Comparison of ENCODE assay signal across 14 cellular contexts in genomic region chr7:149007615-149008014, GRCh38. TPM values are rescaled to one million over a fixed set of nuclear protein-coding genes. Genes with fewer than 3 reads are reported as not detected.
DNase-seq lines count a peak whose midpoint lies in the region; ATAC-seq, FAIRE-seq and TF ChIP-seq lines count a peak whose summit lies in the region.
"Had no signal": no experiment of that assay in that cellular context is flagged by ENCODE, and none has a peak within 500 bp of the region (broad histone marks: within the 10 kb centered on the region; RNA-seq: fewer than 3 reads in every experiment).

No MANE protein-coding gene starts in this region.

- no peak for TF ChIP-seq EP300 in A549 (IDR thresholded peaks at IDR 0.05)

- no peak for FAIRE-seq in A549 (lab: Jason Lieb, UNC)
- FAIRE-seq: endothelial cell of umbilical vein, H54 had no signal

- 93% methylated on average over 4 of the region's 6 CpGs for WGBS in A549 (ENCODE audit: missing lambda C conversion rate)

- peak in 1 of 2 experiments; percentile 30 for DNase-seq in A549 (ENCODE audit: low read depth in 1 of 2, low spot score in 1 of 2)
- DNase-seq in OCI-M1 (lab: John Stamatoyannopoulos, UW) = peak; percentile 3
- DNase-seq in fibroblast of mammary gland (ENCODE audit: low read depth) = no peak
- DNase-seq in NCI-H2029 (lab: John Stamatoyannopoulos, UW) = no peak
- DNase-seq: activated CD4-positive, CD25-positive, alpha-beta regulatory T cell treated with anti-CD3 and anti-CD28 coated beads, Interleukin-2, amount 50 U/mL, for 72 hours; NCI-H446 treated with DMSO at 0.1 percent for 48 hours had no signal

- no peaks in the 10 kb centered on the region for H3K4me1 ChIP-seq in A549
- H3K4me1 ChIP-seq: SJSA1 had no signal

- POLR2A ChIA-PET in A549 (lab: Yijun Ruan, JAX) = no interaction called here

- no peak overlapping the region for H3K4me2 ChIP-seq in A549
- H3K4me2 ChIP-seq: BLaER1 treated with 17β-estradiol and CSF1 and Interleukin-3, amounts not matched to agents 10 nM and 100 nM had no signal

- H3K27ac ChIP-seq in A549 = no peak overlapping the region
- H3K27ac ChIP-seq: BLaER1 treated with 17β-estradiol and CSF1 and Interleukin-3, amounts not matched to agents 10 nM and 100 nM; SJSA1 had no signal

- CTCF ChIA-PET in A549 (lab: Yijun Ruan, JAX) = interaction anchor here (0.6 to 5.1 kb wide), 8 partner anchors 8 to 58 kb away, joined by 4 to 45 read pairs (median 24); no protein-coding TSS in a partner anchor

- no peak for TF ChIP-seq RAD21 in A549 (conservative IDR thresholded peaks at IDR 0.05 in 1 of 2, IDR thresholded peaks at IDR 0.05 in 1 of 2)

- TF ChIP-seq CTCF in A549 (IDR thresholded peaks at IDR 0.05) (no peak), GM12873 (IDR thresholded peaks at IDR 0.05; ENCODE audit: insufficient read depth, low read depth, low read length, missing control alignments) (peak; percentile 21), fibroblast of mammary gland (conservative IDR thresholded peaks at IDR 0.05; ENCODE audit: control insufficient read depth, insufficient read depth, low read depth, low read length) (peak; percentile 16)

- TF ChIP-seq POLR2A in A549 (IDR thresholded peaks at IDR 0.05; ENCODE audit: low read length) = no peak

- H3K9me3 ChIP-seq in A549 = no peaks in the 10 kb centered on the region
- H3K9me3 ChIP-seq: BLaER1 treated with 17β-estradiol and CSF1 and Interleukin-3, amounts not matched to agents 10 nM and 100 nM; SJSA1 had no signal

- ATAC-seq in A549 = peak; percentile 51 to 58
- no peak for ATAC-seq in HG03175 (IDR thresholded peaks at IDR 0.05; ENCODE audit: unreplicated experiment)
- no peak for ATAC-seq in GM21737 (IDR thresholded peaks at IDR 0.05; ENCODE audit: unreplicated experiment)
- no peak for ATAC-seq in HG03139 (IDR thresholded peaks at IDR 0.05; ENCODE audit: unreplicated experiment)

- H3K4me3 ChIP-seq in A549 (no peak overlapping the region), fibroblast of mammary gland (ENCODE audit: control insufficient read depth, low read depth, low read length) (no peak overlapping the region)
- H3K4me3 ChIP-seq: BLaER1 treated with 17β-estradiol and CSF1 and Interleukin-3, amounts not matched to agents 10 nM and 100 nM; SJSA1 had no signal

TF ChIP-seq in A549, 52 proteins besides CTCF, POLR2A, EP300 and RAD21:
- TF ChIP-seq EHF (CRISPR knock-in tag; IDR thresholded peaks at IDR 0.05) = no peak
- no peak for TF ChIP-seq USF2 (IDR thresholded peaks at IDR 0.05)
- no peak for TF ChIP-seq HDAC2 (IDR thresholded peaks at IDR 0.05)
- TF ChIP-seq HOXB13 (CRISPR knock-in tag; IDR thresholded peaks at IDR 0.05; ENCODE audit: low read depth) = no peak
- TF ChIP-seq ESRRA (IDR thresholded peaks at IDR 0.05; ENCODE audit: borderline replicate concordance, low read length) = no peak
- no peak for TF ChIP-seq ELK1 (IDR thresholded peaks at IDR 0.05; ENCODE audit: low read depth, low read length)
- TF ChIP-seq MAZ (IDR thresholded peaks at IDR 0.05; ENCODE audit: borderline replicate concordance, low read depth, low read length) = no peak
- TF ChIP-seq HES2 (IDR thresholded peaks at IDR 0.05) = no peak
- no peak for TF ChIP-seq RNF2 (IDR thresholded peaks at IDR 0.05; ENCODE audit: borderline replicate concordance, low read depth)
TF ChIP-seq in A549: peak in this region for 0.

RNA-seq across cellular contexts. Expression of gene PDIA4, which starts 20.7 kb away (rescaled TPM):
- 186 and 214 TPM in 2 replicates for polyA plus RNA-seq in A549 (2011; rRNA removed)
- polyA plus RNA-seq in A549 (2012; cell fraction: cytosol; rRNA removed) = 122 and 129 TPM in 2 replicates
- 181 and 186 TPM in 2 replicates for polyA plus RNA-seq in A549 (2012; cell fraction: nucleus; rRNA removed)
- polyA plus RNA-seq in A549 (2017; fragmentation: RNase III; extraction: RNeasy Plus Mini Kit Qiagen cat#74134 plus additional on column Dnase treatment) = 161 to 175 TPM (median 174 TPM) in 3 replicates
- 131 and 157 TPM in 2 replicates for polyA minus RNA-seq in A549 (2011; rRNA and poly(A)+ RNA removed)

Comparison
In these comparisons a context has a peak if more than half of its experiments do, and no peak if none do; other contexts are left out.
1. ATAC-seq: peak in A549 (2 of 2); none in HG03175 (single experiment), GM21737 (single experiment) and HG03139 (single experiment).